8 cellular contexts compared by ENCODE assay signal in genomic region chr6:22424196-22424595, GRCh38.
"Had no signal": no experiment of that assay in that cellular context is flagged by ENCODE, and none has a peak within 500 bp of the region (broad histone marks: within the 10 kb centered on the region; RNA-seq: fewer than 3 reads in every experiment).

No MANE protein-coding gene starts in this region.

- H3K9ac ChIP-seq: GM23248 had no signal

- H3K27ac Mint-ChIP-seq: HFFc6 had no signal

- H3K4me3 ChIP-seq: GM23248, HAP-1 had no signal

- DNase-seq: GM23248, GOT3, H7, HFFc6, IMR-90 had no signal

- H3K4me1 ChIP-seq: HAP-1 had no signal

- H2AFZ ChIP-seq: GM23248 had no signal

- H3K4me3 Mint-ChIP-seq: HFFc6 had no signal

- H3K36me3 ChIP-seq: HAP-1 had no signal

- H3K27ac ChIP-seq: GM23248, HL-60 had no signal

- FAIRE-seq: HepG2 had no signal
